In genomic region chr5:141681295-141681694, GRCh38 we compare ENCODE assay signal across 6 cellular contexts. TPM values are rescaled to one million over a fixed set of nuclear protein-coding genes. Genes with fewer than 3 reads are reported as not detected.
DNase-seq lines count a peak whose midpoint lies in the region; ATAC-seq and TF ChIP-seq lines count a peak whose summit lies in the region.

No MANE protein-coding gene starts in this region.

- TF ChIP-seq RAD21 in SK-N-SH (IDR thresholded peaks at IDR 0.05; ENCODE audit: low read length), result no peak

- peak; percentile 43 for DNase-seq in SK-N-SH
- no peak for DNase-seq in epithelial cell of proximal tubule (ENCODE audit: low read depth)
- no peak for DNase-seq in GOT3 (lab: John Stamatoyannopoulos, UW)
- DNase-seq in Kasumi-1 (lab: John Stamatoyannopoulos, UW), result no peak

- H3K4me2 ChIP-seq in SK-N-SH, result peak overlapping the region; percentile 69

- POLR2A ChIA-PET in SK-N-SH (lab: Yijun Ruan, JAX), result interaction anchor here (1.0 to 2.0 kb wide), 5 partner anchors 11 to 288 kb away, joined by 3 to 6 read pairs (median 5); partner anchors contain the start of gene RNF14

- WGBS in SK-N-SH (ENCODE audit: low lambda C conversion rate), result 32% methylated on average over 2 of the region's 2 CpGs

- H4K20me1 ChIP-seq in SK-N-SH (ENCODE audit: insufficient read depth), result no peaks in the 10 kb centered on the region

- H3K9me2 ChIP-seq in SK-N-SH, result no peaks in the 10 kb centered on the region

- H3K4me3 ChIP-seq in SK-N-SH (ENCODE audit: low read depth in 2 of 2, low read length in 1 of 2), result peak overlapping the region; percentile 52 to 55
- H3K4me3 ChIP-seq in epithelial cell of proximal tubule (ENCODE audit: low read depth, low read length), result peak overlapping the region; percentile 37
- H3K4me3 ChIP-seq in skin epidermis, result peak overlapping the region; percentile 30 to 51 (median 44)

- peak overlapping the region; percentile 81 for H2AFZ ChIP-seq in SK-N-SH (ENCODE audit: low read depth)

- peaks cover 19 to 40% of the 10 kb centered on the region in 2 experiments; a peak in 3 of 4 replicates for H3K4me1 ChIP-seq in SK-N-SH (ENCODE audit: control insufficient read depth in 1 of 2, insufficient read depth in 2 of 2, low read depth in 1 of 2, low read length in 1 of 2)

- H3K79me2 ChIP-seq in SK-N-SH (ENCODE audit: insufficient read depth), result peaks cover 20% of the 10 kb centered on the region; the same call in 1 of the 2 replicates

- no peaks in the 10 kb centered on the region for H3K9me3 ChIP-seq in SK-N-SH

- peaks cover 8 to 18% of the 10 kb centered on the region in 2 experiments for H3K36me3 ChIP-seq in SK-N-SH (replicated peaks in 1 of 2; ENCODE audit: control insufficient read depth in 1 of 2, insufficient read depth in 2 of 2, low read length in 1 of 2)

- ATAC-seq in GM21619 (IDR thresholded peaks at IDR 0.05; ENCODE audit: unreplicated experiment), result no peak

- H3K9ac ChIP-seq in SK-N-SH, result peak overlapping the region; percentile 79

- TF ChIP-seq CTCF in SK-N-SH (IDR thresholded peaks at IDR 0.05) (no peak), epithelial cell of proximal tubule (conservative IDR thresholded peaks at IDR 0.05; ENCODE audit: low read depth, low read length) (no peak)

- TF ChIP-seq EP300 in SK-N-SH (IDR thresholded peaks at IDR 0.05; ENCODE audit: borderline replicate concordance in 1 of 2, low read depth in 1 of 2, low read length in 1 of 2), result no peak

- H3K27ac ChIP-seq in SK-N-SH (ENCODE audit: low read depth in 2 of 2, low read length in 1 of 2), result peak overlapping the region; percentile 72 to 96
- H3K27ac ChIP-seq in skin epidermis, result peak overlapping the region; percentile 6 to 91 (median 72)

- H3K27me3 ChIP-seq in SK-N-SH (ENCODE audit: insufficient read depth), result no peaks in the 10 kb centered on the region

- peaks cover 22% of the 10 kb centered on the region for H3F3A ChIP-seq in SK-N-SH (replicated peaks; ENCODE audit: insufficient read depth)

- CTCF ChIA-PET in SK-N-SH (lab: Yijun Ruan, JAX), result interaction anchor here (0.7 to 4.8 kb wide), 7 partner anchors 11 to 288 kb away, joined by 3 to 50 read pairs (median 8); partner anchors contain the start of gene RNF14

TF ChIP-seq in SK-N-SH, 30 proteins besides CTCF, POLR2A, EP300 and RAD21:
- TF ChIP-seq PBX3 (IDR thresholded peaks at IDR 0.05) (no peak), IRF3 (IDR thresholded peaks at IDR 0.05; ENCODE audit: low read depth, low read length) (no peak), JUND (IDR thresholded peaks at IDR 0.05) (no peak), USF2 (IDR thresholded peaks at IDR 0.05; ENCODE audit: borderline replicate concordance, low read depth, low read length) (no peak), FOXJ3 (CRISPR knock-in tag; IDR thresholded peaks at IDR 0.05) (no peak), TEAD4 (IDR thresholded peaks at IDR 0.05; ENCODE audit: borderline replicate concordance, insufficient read depth) (no peak), RCOR1 (IDR thresholded peaks at IDR 0.05; ENCODE audit: low read length) (no peak), POLR2AphosphoS5 (IDR thresholded peaks at IDR 0.05; ENCODE audit: low read depth, low read length) (no peak), GATA2 (CRISPR knock-in tag; IDR thresholded peaks at IDR 0.05) (no peak), RFX5 (IDR thresholded peaks at IDR 0.05; ENCODE audit: low read length) (no peak), SIN3A (IDR thresholded peaks at IDR 0.05; ENCODE audit: borderline replicate concordance, low read depth, low read length) (no peak), ZBTB33 (IDR thresholded peaks at IDR 0.05; ENCODE audit: borderline replicate concordance, low read depth) (no peak), FOSL2 (IDR thresholded peaks at IDR 0.05; ENCODE audit: borderline replicate concordance, low read depth) (no peak), MXI1 (IDR thresholded peaks at IDR 0.05; ENCODE audit: low read depth, low read length) (no peak), YY1 (IDR thresholded peaks at IDR 0.05; ENCODE audit: low read depth) (no peak), MAX (IDR thresholded peaks at IDR 0.05; ENCODE audit: low read depth) (no peak), TAF1 (IDR thresholded peaks at IDR 0.05; ENCODE audit: borderline replicate concordance, low read depth, low read length) (no peak)

RNA-seq across cellular contexts. Expression of gene ARAP3, which starts 0.7 kb away (rescaled TPM):
- 5.5 and 6.5 TPM in 2 replicates for polyA plus RNA-seq in SK-N-SH (2012; rRNA removed)
- 2.8 and 4.6 TPM in 2 replicates for polyA plus RNA-seq in SK-N-SH (2012; cell fraction: cytosol; rRNA removed)
- polyA plus RNA-seq in SK-N-SH (2012; cell fraction: nucleus; rRNA removed), result 31.5 and 41.8 TPM in 2 replicates
- 7.1 and 11.3 TPM in 2 replicates for total RNA-seq in epithelial cell of proximal tubule

RNA-seq across cellular contexts. Expression of gene FCHSD1, which starts 30.1 kb away (rescaled TPM):
- 49.2 and 58.3 TPM in 2 replicates for polyA plus RNA-seq in SK-N-SH (2012; rRNA removed)
- 8.9 and 12.7 TPM in 2 replicates for polyA plus RNA-seq in SK-N-SH (2012; cell fraction: cytosol; rRNA removed)
- polyA plus RNA-seq in SK-N-SH (2012; cell fraction: nucleus; rRNA removed), result 382 and 466 TPM in 2 replicates
- 15.7 and 43.1 TPM in 2 replicates for total RNA-seq in epithelial cell of proximal tubule

RNA-seq across cellular contexts. Expression of gene RELL2, which starts 44.5 kb away (rescaled TPM):
- polyA plus RNA-seq in SK-N-SH (2012; rRNA removed), result 15.6 and 16.1 TPM in 2 replicates
- 8.0 and 12.2 TPM in 2 replicates for polyA plus RNA-seq in SK-N-SH (2012; cell fraction: cytosol; rRNA removed)
- 46.7 and 59.2 TPM in 2 replicates for polyA plus RNA-seq in SK-N-SH (2012; cell fraction: nucleus; rRNA removed)
- total RNA-seq in epithelial cell of proximal tubule, result 3.3 and 10.3 TPM in 2 replicates

RNA-seq across cellular contexts. Expression of gene HDAC3, which starts 44.6 kb away (rescaled TPM):
- 104 and 115 TPM in 2 replicates for polyA plus RNA-seq in SK-N-SH (2012; rRNA removed)
- 74.7 and 86.2 TPM in 2 replicates for polyA plus RNA-seq in SK-N-SH (2012; cell fraction: cytosol; rRNA removed)
- polyA plus RNA-seq in SK-N-SH (2012; cell fraction: nucleus; rRNA removed), result 171 and 231 TPM in 2 replicates
- 55.2 and 64.8 TPM in 2 replicates for total RNA-seq in epithelial cell of proximal tubule
